Comparison of ENCODE assay signal across 8 cellular contexts in genomic region chr4:40055379-40055872, GRCh38. TPM values are rescaled to one million over a fixed set of nuclear protein-coding genes. Genes with fewer than 3 reads are reported as not detected.
DNase-seq lines count a peak whose midpoint lies in the region; ATAC-seq and TF ChIP-seq lines count a peak whose summit lies in the region.

No MANE protein-coding gene starts in this region.

- H3K27me3 ChIP-seq in mononuclear cell (ENCODE audit: insufficient read depth, low read length) = no peaks in the 10 kb centered on the region
- H3K27me3 ChIP-seq in thyroid gland = no peaks in the 10 kb centered on the region

- no peaks in the 10 kb centered on the region for H3K27me3 Mint-ChIP-seq in MCF 10A (ENCODE audit: insufficient read depth, unreplicated experiment)

- H3K36me3 Mint-ChIP-seq in MCF 10A (ENCODE audit: insufficient read depth, unreplicated experiment) = peaks cover 8% of the 10 kb centered on the region

- H3K4me3 Mint-ChIP-seq in MCF 10A (ENCODE audit: unreplicated experiment) = peak overlapping the region; percentile 78

- intact Hi-C loops in MCF 10A (cut with micrococcal nuclease) (loop anchor here (1.0 to 5.0 kb wide), 2 partner anchors 77 to 358 kb away; partner anchors contain the start of gene UBE2K), thyroid gland (cut with DNase I) (no loop called here)

- no peaks in the 10 kb centered on the region for H3K9me3 Mint-ChIP-seq in MCF 10A (ENCODE audit: unreplicated experiment)

- DNase-seq in activated CD8-positive, alpha-beta memory T cell treated with anti-CD3 and anti-CD28 coated beads for 48 hours (ENCODE audit: low read depth in 2 of 3, low spot score in 2 of 3) = peak; percentile 24 to 44 (median 32)
- no peak for DNase-seq in activated CD8-positive, alpha-beta memory T cell treated with anti-CD3 and anti-CD28 coated beads, Interleukin-2, amount 50 U/mL, for 4 hours
- peak; percentile 96 for DNase-seq in OCI-M1 (lab: John Stamatoyannopoulos, UW)
- DNase-seq in MCF 10A (ENCODE audit: unreplicated experiment) = no peak
- no peak for DNase-seq in thyroid gland

- H3K4me3 ChIP-seq in mononuclear cell (ENCODE audit: low read length) (peak overlapping the region; percentile 89), thyroid gland (replicated peaks in 1 of 3) (peak overlapping the region; percentile 5 to 95 (median 82))

- H3K4me1 Mint-ChIP-seq in MCF 10A (ENCODE audit: insufficient read depth, unreplicated experiment) = peaks cover 11% of the 10 kb centered on the region

- POLR2A ChIA-PET in MCF 10A (lab: Yijun Ruan, JAX) = interaction anchor here (0.5 to 3.6 kb wide), 19 partner anchors 10 to 566 kb away, joined by 3 to 42 read pairs (median 5); partner anchors contain the start of genes PDS5A and UBE2K

- no peak for TF ChIP-seq POLR2A in thyroid gland (IDR thresholded peaks at IDR 0.05)

- TF ChIP-seq CTCF in MCF 10A (IDR thresholded peaks at IDR 0.05; ENCODE audit: unreplicated experiment) (no peak), thyroid gland (IDR thresholded peaks at IDR 0.05) (peak in 1 of 6 experiments; percentile 21)

- H3K9me3 ChIP-seq in mononuclear cell (ENCODE audit: low read depth, low read length) (no peaks in the 10 kb centered on the region), thyroid gland (no peaks in the 10 kb centered on the region)

- peak overlapping the region; percentile 99 to 100 (median 100) for H3K27ac ChIP-seq in thyroid gland

- no peaks in the 10 kb centered on the region for H3K36me3 ChIP-seq in thyroid gland

- CTCF ChIA-PET in MCF 10A (lab: Yijun Ruan, JAX) = interaction anchor here (0.7 to 1.5 kb wide), 12 partner anchors 9 to 399 kb away, joined by 3 to 11 read pairs (median 4); partner anchors contain the start of gene PDS5A

- TSS peak; percentile 46 for BruUV-seq in MCF 10A (replicated peaks; lab: Mats Ljungman, UMichigan)

- no peak for ATAC-seq in GM21515 (IDR thresholded peaks at IDR 0.05; ENCODE audit: unreplicated experiment)
- ATAC-seq in GM18498 (IDR thresholded peaks at IDR 0.05; ENCODE audit: unreplicated experiment) = no peak

- 8 to 12% methylated on average over 8 of the region's 8 CpGs for WGBS in thyroid gland, 2 donors

- H3K4me1 ChIP-seq in mononuclear cell (ENCODE audit: insufficient read depth, low read length) (peaks cover 26% of the 10 kb centered on the region), thyroid gland (peaks cover 17 to 27% of the 10 kb centered on the region in 2 donors)

- H3K27ac Mint-ChIP-seq in MCF 10A (ENCODE audit: low read depth, unreplicated experiment) = peak overlapping the region; percentile 93

RNA-seq across cellular contexts. Expression of gene N4BP2, which starts 1.2 kb away (rescaled TPM):
- total RNA-seq in MCF 10A (2022) (8.3 and 8.8 TPM in 2 replicates), mononuclear cell (36.2 TPM), thyroid gland (10 to 100 TPM; 20.4 to 37.4 (median 25.5) TPM)

Comparison
In these comparisons a context has a peak if more than half of its experiments do, and no peak if none do; other contexts are left out.
1. DNase-seq: peak in activated CD8-positive, alpha-beta memory T cell treated with anti-CD3 and anti-CD28 coated beads for 48 hours (3 of 3) and OCI-M1 (single experiment); none in activated CD8-positive, alpha-beta memory T cell treated with anti-CD3 and anti-CD28 coated beads, Interleukin-2, amount 50 U/mL, for 4 hours (single experiment), MCF 10A (single experiment) and thyroid gland (0 of 2).